In the genomic region with DNA sequence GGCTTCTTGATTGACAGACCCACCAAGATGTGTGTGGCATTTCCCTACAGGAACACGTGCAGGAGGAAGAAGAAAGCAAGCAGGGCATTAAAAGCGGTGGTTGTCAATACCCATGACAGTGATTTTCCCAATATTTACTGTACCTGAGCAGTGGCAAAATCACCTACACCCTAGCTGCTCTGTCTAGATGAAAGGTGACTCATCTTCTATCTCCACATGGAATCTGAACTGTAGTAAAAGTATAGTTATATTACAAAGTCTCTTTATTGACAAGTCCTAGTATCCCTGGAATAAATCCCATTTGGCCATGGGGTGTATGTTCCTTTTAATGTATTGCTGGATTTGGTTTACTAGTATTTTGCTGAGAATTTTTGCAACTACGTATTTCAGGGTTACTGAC, we compare ENCODE assay signal across 15 cellular contexts.
DNase-seq lines count a peak whose midpoint lies in the region; ATAC-seq and TF ChIP-seq lines count a peak whose summit lies in the region.
"Had no signal": no experiment of that assay in that cellular context is flagged by ENCODE, and none has a peak within 500 bp of the region (broad histone marks: within the 10 kb centered on the region; RNA-seq: fewer than 3 reads in every experiment).

No MANE protein-coding gene starts in this region.

- H3K9me2 ChIP-seq in PC-3 (replicated peaks; ENCODE audit: low read length), result no peaks in the 10 kb centered on the region

- peaks cover 14% of the 10 kb centered on the region for H3K4me1 Mint-ChIP-seq in MCF 10A (ENCODE audit: insufficient read depth, unreplicated experiment)
- H3K4me1 Mint-ChIP-seq: CD4-positive, alpha-beta memory T cell had no signal

- H3K79me2 ChIP-seq in mammary epithelial cell (ENCODE audit: insufficient read depth, low read length), result no peaks in the 10 kb centered on the region
- H3K79me2 ChIP-seq in PC-3 (ENCODE audit: low read length), result no peaks in the 10 kb centered on the region

- ATAC-seq in PC-3 (peak; percentile 74), left colon (peak; percentile 83), upper lobe of right lung (no peak)

- H3K4me3 Mint-ChIP-seq in MCF 10A (ENCODE audit: unreplicated experiment), result no peak overlapping the region
- H3K4me3 Mint-ChIP-seq: CD4-positive, alpha-beta memory T cell had no signal

- BruUV-seq in mammary epithelial cell (replicated peaks; lab: Mats Ljungman, UMichigan) (no TSS peak), MCF 10A (replicated peaks; lab: Mats Ljungman, UMichigan) (no TSS peak), PC-3 (replicated peaks; lab: Mats Ljungman, UMichigan) (no TSS peak)

- H3F3A ChIP-seq in PC-3 (ENCODE audit: low read length, unreplicated experiment), result no peaks in the 10 kb centered on the region

- no peak overlapping the region for H3K9ac ChIP-seq in mammary epithelial cell (ENCODE audit: insufficient read depth, low read length)
- no peak overlapping the region for H3K9ac ChIP-seq in PC-3 (ENCODE audit: low read length)

- TF ChIP-seq CTCF in mammary epithelial cell (conservative IDR thresholded peaks at IDR 0.05 in 1 of 2, IDR thresholded peaks at IDR 0.05 in 1 of 2; ENCODE audit: extremely low read depth in 1 of 2, insufficient read depth in 1 of 2, low read depth in 1 of 2, low read length in 2 of 2) (no peak), MCF 10A (IDR thresholded peaks at IDR 0.05; ENCODE audit: unreplicated experiment) (no peak), PC-3 (conservative IDR thresholded peaks at IDR 0.05; ENCODE audit: low read depth, low read length) (no peak), upper lobe of right lung (IDR thresholded peaks at IDR 0.05) (no peak)

- no peak overlapping the region for H3K27ac Mint-ChIP-seq in MCF 10A (ENCODE audit: low read depth, unreplicated experiment)
- H3K27ac Mint-ChIP-seq: CD4-positive, alpha-beta memory T cell had no signal

- H3K36me3 ChIP-seq in mammary epithelial cell (ENCODE audit: insufficient read depth, low read length), result no peaks in the 10 kb centered on the region
- no peaks in the 10 kb centered on the region for H3K36me3 ChIP-seq in PC-3 (ENCODE audit: low read depth, low read length)
- no peaks in the 10 kb centered on the region for H3K36me3 ChIP-seq in upper lobe of right lung
- H3K36me3 ChIP-seq: HAP-1 had no signal

- in situ Hi-C loops in mammary epithelial cell (cut with MboI; ENCODE audit: low sequenced_read_pairs in 2 of 2), result no loop called here

- POLR2A ChIA-PET in MCF 10A (lab: Yijun Ruan, JAX), result no interaction called here
- POLR2A ChIA-PET in PC-3 (lab: Charles Lee; ENCODE audit: unreplicated experiment), result no interaction called here

- no peak overlapping the region for H3K27ac ChIP-seq in mammary epithelial cell (ENCODE audit: insufficient read depth, low read depth, low read length)
- no peak overlapping the region for H3K27ac ChIP-seq in PC-3 (ENCODE audit: low read length)
- H3K27ac ChIP-seq in upper lobe of right lung, result no peak overlapping the region

- H4K20me1 ChIP-seq in mammary epithelial cell (ENCODE audit: insufficient read depth, low read length) (no peaks in the 10 kb centered on the region), PC-3 (ENCODE audit: low read length) (no peaks in the 10 kb centered on the region)

- H2AFZ ChIP-seq in mammary epithelial cell (ENCODE audit: low read depth, low read length) (no peak overlapping the region), PC-3 (ENCODE audit: low read length) (no peak overlapping the region)

- H3K4me3 ChIP-seq in mammary epithelial cell (replicated peaks in 1 of 3; ENCODE audit: insufficient read depth in 1 of 3, low read depth in 2 of 3, low read length in 3 of 3) (no peak overlapping the region), PC-3 (ENCODE audit: low read length) (no peak overlapping the region), upper lobe of right lung (no peak overlapping the region)
- H3K4me3 ChIP-seq: HAP-1 had no signal

- no peaks in the 10 kb centered on the region for H3K27me3 ChIP-seq in mammary epithelial cell (ENCODE audit: insufficient read depth, low read length)
- no peaks in the 10 kb centered on the region for H3K27me3 ChIP-seq in PC-3 (ENCODE audit: low read length)
- H3K27me3 ChIP-seq in upper lobe of right lung, result no peaks in the 10 kb centered on the region

- H3K9me3 ChIP-seq in mammary epithelial cell (replicated peaks; ENCODE audit: insufficient read depth, low read length), result no peaks in the 10 kb centered on the region
- no peaks in the 10 kb centered on the region for H3K9me3 ChIP-seq in PC-3 (ENCODE audit: low read length)
- H3K9me3 ChIP-seq in upper lobe of right lung, result no peaks in the 10 kb centered on the region
- H3K9me3 ChIP-seq: Caco-2, HAP-1 had no signal

- no peaks in the 10 kb centered on the region for H3K9me3 Mint-ChIP-seq in MCF 10A (ENCODE audit: unreplicated experiment)

- H3K4me1 ChIP-seq in mammary epithelial cell (ENCODE audit: insufficient read depth, low read length), result peaks cover 5% of the 10 kb centered on the region
- peaks cover 14% of the 10 kb centered on the region; the same call in 1 of the 2 replicates for H3K4me1 ChIP-seq in PC-3 (ENCODE audit: insufficient read depth, low read length)
- H3K4me1 ChIP-seq in upper lobe of right lung, result no peaks in the 10 kb centered on the region
- H3K4me1 ChIP-seq: Caco-2 had no signal

- intact Hi-C loops in mammary epithelial cell (cut with micrococcal nuclease) (no loop called here), MCF 10A (cut with micrococcal nuclease) (no loop called here), PC-3 (cut with micrococcal nuclease) (no loop called here), left colon (cut with DNase I, micrococcal nuclease) (no loop called here), upper lobe of right lung (cut with DNase I) (no loop called here)

- no peaks in the 10 kb centered on the region for H3K36me3 Mint-ChIP-seq in MCF 10A (ENCODE audit: insufficient read depth, unreplicated experiment)
- H3K36me3 Mint-ChIP-seq: CD4-positive, alpha-beta memory T cell had no signal

- H3K4me2 ChIP-seq in mammary epithelial cell (ENCODE audit: insufficient read depth, low read depth, low read length), result no peak overlapping the region
- peak overlapping the region; percentile 3; the same call in 1 of the 2 replicates for H3K4me2 ChIP-seq in PC-3 (ENCODE audit: low read length)

- H3K27me3 Mint-ChIP-seq in MCF 10A (ENCODE audit: insufficient read depth, unreplicated experiment), result no peaks in the 10 kb centered on the region
- H3K27me3 Mint-ChIP-seq: CD4-positive, alpha-beta memory T cell had no signal

- peak; percentile 30 for DNase-seq in mammary epithelial cell
- DNase-seq in MCF 10A (ENCODE audit: unreplicated experiment), result no peak
- DNase-seq in PC-3, result peak; percentile 64
- DNase-seq in left colon, result no peak
- no peak for DNase-seq in upper lobe of right lung
- no peak for DNase-seq in activated CD4-positive, alpha-beta T cell treated with anti-CD3 and anti-CD28 coated beads for 48 hours
- no peak for DNase-seq in GM19238 (ENCODE audit: insufficient read length, low spot score)
- DNase-seq: 8988T; C1 segment of cervical spinal cord; Caco-2; CD4-positive, alpha-beta memory T cell; DMS153; DND-41; GOT3 had no signal

- WGBS in mammary epithelial cell (ENCODE audit: low coverage, missing lambda C conversion rate), result 72% methylated on average over 3 of the region's 3 CpGs

- CTCF ChIA-PET in mammary epithelial cell (lab: Charles Lee; ENCODE audit: low non-redundant PET), result no interaction called here
- CTCF ChIA-PET in MCF 10A (lab: Yijun Ruan, JAX), result no interaction called here
- CTCF ChIA-PET in PC-3 (lab: Charles Lee), result no interaction called here

- dilution Hi-C loops in mammary epithelial cell (cut with HindIII; ENCODE audit: low sequenced_read_pairs), result no loop called here

Comparison
In these comparisons a context has a peak if more than half of its experiments do, and no peak if none do; other contexts are left out.
1. DNase-seq: peak in mammary epithelial cell (single experiment) and PC-3 (single experiment); none in MCF 10A (single experiment), left colon (0 of 2), upper lobe of right lung (single experiment), activated CD4-positive, alpha-beta T cell treated with anti-CD3 and anti-CD28 coated beads for 48 hours (single experiment) and GM19238 (single experiment).